12 cellular contexts compared by ENCODE assay signal in the genomic region with DNA sequence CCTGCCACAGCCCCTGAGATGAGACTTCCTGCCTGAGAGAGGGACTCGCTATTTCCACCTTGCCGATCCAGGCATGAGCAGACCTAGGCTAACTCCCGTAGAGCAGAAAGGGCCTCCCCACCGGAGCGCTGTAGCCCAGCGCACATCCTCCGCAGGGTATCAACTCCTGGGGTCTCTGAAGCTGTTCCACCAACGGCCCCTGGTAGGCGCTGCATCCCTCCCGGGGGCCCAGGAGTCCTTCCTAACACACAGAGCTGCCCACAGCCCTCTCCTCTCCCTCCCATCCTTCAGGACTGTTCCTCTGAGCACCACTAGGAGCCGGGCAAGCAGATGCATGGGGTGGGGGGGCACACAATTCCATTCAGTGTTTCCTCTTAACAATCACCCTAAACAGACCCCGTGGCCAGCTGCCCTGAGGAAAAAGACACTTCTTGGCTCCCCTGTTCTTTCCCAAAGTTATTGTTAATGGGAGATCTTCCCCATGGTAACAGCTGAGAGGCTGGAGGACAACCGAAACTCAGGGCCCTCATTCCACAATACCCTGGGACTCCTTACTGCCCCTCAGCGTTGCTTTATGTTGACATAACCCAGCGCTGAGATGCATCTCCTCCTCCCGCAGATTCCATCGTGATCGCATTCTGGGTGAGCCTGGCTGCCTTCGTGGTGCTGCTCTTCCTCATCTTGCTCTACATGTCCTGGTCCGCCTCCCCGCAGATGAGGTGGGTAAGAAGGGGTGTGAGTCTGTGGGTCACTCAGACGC. TPM values are rescaled to one million over a fixed set of nuclear protein-coding genes. Genes with fewer than 3 reads are reported as not detected.
DNase-seq lines count a peak whose midpoint lies in the region; ATAC-seq and TF ChIP-seq lines count a peak whose summit lies in the region.
"Had no signal": no experiment of that assay in that cellular context is flagged by ENCODE, and none has a peak within 500 bp of the region (broad histone marks: within the 10 kb centered on the region; RNA-seq: fewer than 3 reads in every experiment).

No MANE protein-coding gene starts in this region.

- H3K27ac ChIP-seq in mammary epithelial cell (ENCODE audit: insufficient read depth, low read depth, low read length) (no peak overlapping the region), temporal lobe (ENCODE audit: low read depth, low read length) (peak overlapping the region; percentile 72)
- H3K27ac ChIP-seq: tibial artery had no signal

- H3K4me1 Mint-ChIP-seq in MCF 10A (ENCODE audit: insufficient read depth, unreplicated experiment), result no peaks in the 10 kb centered on the region
- H3K4me1 Mint-ChIP-seq in osteocyte (ENCODE audit: unreplicated experiment), result no peaks in the 10 kb centered on the region

- BruUV-seq in MCF 10A (replicated peaks; lab: Mats Ljungman, UMichigan) (no TSS peak), mammary epithelial cell (replicated peaks; lab: Mats Ljungman, UMichigan) (no TSS peak)

- no peaks in the 10 kb centered on the region for H3K9me3 ChIP-seq in mammary epithelial cell (replicated peaks; ENCODE audit: insufficient read depth, low read length)
- H3K9me3 ChIP-seq: tibial artery had no signal

- H3K27me3 Mint-ChIP-seq in MCF 10A (ENCODE audit: insufficient read depth, unreplicated experiment), result no peaks in the 10 kb centered on the region
- H3K27me3 Mint-ChIP-seq in osteocyte (ENCODE audit: unreplicated experiment), result no peaks in the 10 kb centered on the region

- DNase-seq in MCF 10A (ENCODE audit: unreplicated experiment) (no peak), mammary epithelial cell (no peak), choroid plexus epithelial cell (ENCODE audit: low read depth) (peak; percentile 43), iris pigment epithelial cell (ENCODE audit: low read depth) (peak; percentile 21), osteocyte (ENCODE audit: extremely low spot score, unreplicated experiment) (no peak)
- DNase-seq: activated CD4-positive, CD25-positive, alpha-beta regulatory T cell; amniotic stem cell; Karpas-422; tibial artery had no signal

- H3K27me3 ChIP-seq in mammary epithelial cell (ENCODE audit: insufficient read depth, low read length), result no peaks in the 10 kb centered on the region
- H3K27me3 ChIP-seq: tibial artery had no signal

- H4K20me1 ChIP-seq in mammary epithelial cell (ENCODE audit: insufficient read depth, low read length), result no peaks in the 10 kb centered on the region

- CTCF ChIA-PET in MCF 10A (lab: Yijun Ruan, JAX) (interaction anchor here (0.6 kb wide), 1 partner anchor 80 kb away, joined by 4 read pairs; no protein-coding TSS in a partner anchor), mammary epithelial cell (lab: Charles Lee; ENCODE audit: low non-redundant PET) (no interaction called here)

- 65% methylated on average over 22 of the region's 22 CpGs for WGBS in mammary epithelial cell (ENCODE audit: low coverage, missing lambda C conversion rate)

- H3K9me3 Mint-ChIP-seq in MCF 10A (ENCODE audit: unreplicated experiment) (no peaks in the 10 kb centered on the region), osteocyte (ENCODE audit: unreplicated experiment) (no peaks in the 10 kb centered on the region)

- dilution Hi-C loops in mammary epithelial cell (cut with HindIII; ENCODE audit: low sequenced_read_pairs), result no loop called here

- no peak overlapping the region for H3K4me3 Mint-ChIP-seq in MCF 10A (ENCODE audit: unreplicated experiment)
- H3K4me3 Mint-ChIP-seq in osteocyte (ENCODE audit: unreplicated experiment), result no peak overlapping the region

- intact Hi-C loops in MCF 10A (cut with micrococcal nuclease), result no loop called here
- intact Hi-C loops in mammary epithelial cell (cut with micrococcal nuclease), result no loop called here

- POLR2A ChIA-PET in MCF 10A (lab: Yijun Ruan, JAX), result interaction anchor here (0.6 kb wide), 1 partner anchor 86 kb away, joined by 3 read pairs; no protein-coding TSS in a partner anchor

- H3K9ac ChIP-seq in mammary epithelial cell (ENCODE audit: insufficient read depth, low read length), result no peak overlapping the region

- in situ Hi-C loops in mammary epithelial cell (cut with MboI; ENCODE audit: low sequenced_read_pairs in 2 of 2), result no loop called here

- peaks cover 2% of the 10 kb centered on the region for H3K36me3 ChIP-seq in mammary epithelial cell (ENCODE audit: insufficient read depth, low read length)

- H3K4me3 ChIP-seq in mammary epithelial cell (replicated peaks in 1 of 3; ENCODE audit: insufficient read depth in 1 of 3, low read depth in 2 of 3, low read length in 3 of 3) (no peak overlapping the region), choroid plexus epithelial cell (ENCODE audit: low read depth, low read length) (no peak overlapping the region)
- H3K4me3 ChIP-seq: tibial artery had no signal

- H3K27ac Mint-ChIP-seq in MCF 10A (ENCODE audit: low read depth, unreplicated experiment) (peak overlapping the region; percentile 27), osteocyte (ENCODE audit: unreplicated experiment) (no peak overlapping the region)

- ATAC-seq in GM18907 (IDR thresholded peaks at IDR 0.05; ENCODE audit: unreplicated experiment), result no peak
- ATAC-seq in GM19467 (IDR thresholded peaks at IDR 0.05; ENCODE audit: unreplicated experiment), result no peak

- H3K36me3 Mint-ChIP-seq in MCF 10A (ENCODE audit: insufficient read depth, unreplicated experiment), result peaks cover 47% of the 10 kb centered on the region
- H3K36me3 Mint-ChIP-seq in osteocyte (ENCODE audit: unreplicated experiment), result peaks cover 9% of the 10 kb centered on the region

- no peak overlapping the region for H2AFZ ChIP-seq in mammary epithelial cell (ENCODE audit: low read depth, low read length)

- no peak overlapping the region for H3K4me2 ChIP-seq in mammary epithelial cell (ENCODE audit: insufficient read depth, low read depth, low read length)

- no peaks in the 10 kb centered on the region for H3K4me1 ChIP-seq in mammary epithelial cell (ENCODE audit: insufficient read depth, low read length)
- H3K4me1 ChIP-seq: tibial artery had no signal

- TF ChIP-seq CTCF in MCF 10A (IDR thresholded peaks at IDR 0.05; ENCODE audit: unreplicated experiment) (peak; percentile 13), mammary epithelial cell (conservative IDR thresholded peaks at IDR 0.05 in 1 of 2, IDR thresholded peaks at IDR 0.05 in 1 of 2; ENCODE audit: extremely low read depth in 1 of 2, insufficient read depth in 1 of 2, low read depth in 1 of 2, low read length in 2 of 2) (no peak), choroid plexus epithelial cell (conservative IDR thresholded peaks at IDR 0.05; ENCODE audit: low read depth, low read length) (peak; percentile 51), osteocyte (IDR thresholded peaks at IDR 0.05) (no peak)

- H3K79me2 ChIP-seq in mammary epithelial cell (ENCODE audit: insufficient read depth, low read length), result peaks cover 3% of the 10 kb centered on the region

RNA-seq across cellular contexts. Expression of gene MRAP, which starts 7.5 kb away (rescaled TPM):
- total RNA-seq in MCF 10A (2022) (not detected in 2 replicates), mammary epithelial cell (not detected), temporal lobe (not detected), osteocyte (not detected in 2 replicates)
- not detected for polyA plus RNA-seq in mammary epithelial cell
- not detected for polyA minus RNA-seq in mammary epithelial cell

RNA-seq across cellular contexts. Expression of gene MIS18A, which starts 27.4 kb away (rescaled TPM):
- 10.6 and 14.0 TPM in 2 replicates for total RNA-seq in MCF 10A (2022)
- 10 to 100 TPM in 1 of 2 donors, 1 to 10 TPM in 1; 4.3 to 14.8 TPM for total RNA-seq in mammary epithelial cell
- 14.3 TPM for polyA plus RNA-seq in mammary epithelial cell
- polyA minus RNA-seq in mammary epithelial cell, result 0.93 TPM
- 4.7 TPM for total RNA-seq in temporal lobe
- total RNA-seq in osteocyte, result 6.9 and 7.2 TPM in 2 replicates

Comparison
In these comparisons a context has a peak if more than half of its experiments do, and no peak if none do; other contexts are left out.
1. CTCF ChIP-seq: peak in MCF 10A (single experiment) and choroid plexus epithelial cell (single experiment); none in mammary epithelial cell (0 of 2) and osteocyte (single experiment).
2. DNase-seq: peak in choroid plexus epithelial cell (single experiment) and iris pigment epithelial cell (single experiment); none in MCF 10A (single experiment), mammary epithelial cell (single experiment) and osteocyte (single experiment).